ENCODE assay signal across 8 cellular contexts in the genomic region with DNA sequence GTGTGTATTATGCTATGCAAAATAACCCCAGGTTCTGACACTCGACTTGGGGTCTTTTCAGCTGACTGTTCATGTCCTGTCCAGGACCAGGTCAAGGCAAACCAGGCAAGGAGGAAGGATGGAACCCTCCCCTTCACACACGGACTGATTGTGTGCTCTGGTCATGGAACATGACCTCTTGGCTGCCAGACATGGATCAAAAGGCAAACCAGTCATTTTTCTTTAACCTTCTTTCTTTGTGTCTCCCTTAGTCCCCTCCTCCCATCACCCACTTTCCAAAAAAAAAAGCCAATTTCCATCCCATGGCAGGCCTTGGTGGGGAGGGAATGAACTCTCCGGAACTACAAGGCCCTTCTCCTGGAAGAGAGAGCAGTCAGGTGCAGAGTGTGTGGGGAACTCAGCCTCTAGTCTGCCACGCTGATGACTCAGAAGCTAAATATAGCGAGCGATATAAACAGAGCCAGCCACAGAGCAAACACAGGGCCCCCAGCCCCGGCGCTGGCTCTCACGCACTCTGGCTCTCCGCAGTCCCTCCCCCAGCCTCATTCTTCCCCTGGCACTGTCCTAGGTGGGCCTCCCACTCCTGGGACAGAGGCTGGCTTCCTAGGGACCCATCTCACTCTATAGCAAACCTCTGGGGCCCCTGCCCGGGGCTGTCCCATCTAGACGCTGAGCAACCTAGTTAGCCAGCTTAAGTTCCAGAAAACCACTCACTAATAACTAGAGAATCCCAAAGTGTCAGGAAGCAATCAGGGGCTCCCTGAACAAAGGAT. TPM values are rescaled to one million over a fixed set of nuclear protein-coding genes. Genes with fewer than 3 reads are reported as not detected.
A peak's percentile ranks its signal among the peaks of the same experiment; 100 is the strongest.
DNase-seq lines count a peak whose midpoint lies in the region; ATAC-seq and TF ChIP-seq lines count a peak whose summit lies in the region.

No MANE protein-coding gene starts in this region.

- peaks cover 44% of the 10 kb centered on the region for H3K36me3 Mint-ChIP-seq in endothelial cell (ENCODE audit: low read depth, unreplicated experiment)
- peaks cover 64 to 74% of the 10 kb centered on the region in 2 donors for H3K36me3 Mint-ChIP-seq in stimulated activated naive B cell treated with anti-CD40 and anti-IgM and Interleukin-4, amounts not matched to agents 10 μg/mL and 1 μg/mL and 100 μg/mL, for 72 hours

- H3K4me3 Mint-ChIP-seq in endothelial cell (ENCODE audit: unreplicated experiment) = no peak overlapping the region
- H3K4me3 Mint-ChIP-seq in stimulated activated naive B cell treated with anti-CD40 and anti-IgM and Interleukin-4, amounts not matched to agents 10 μg/mL and 1 μg/mL and 100 μg/mL, for 72 hours = peak overlapping the region; percentile 74 to 78

- H3K9ac ChIP-seq in muscle layer of colon (ENCODE audit: low read length) = peak overlapping the region; percentile 62

- no peaks in the 10 kb centered on the region for H3K9me3 ChIP-seq in muscle layer of colon (ENCODE audit: low read length)

- H3K27ac ChIP-seq in muscle layer of colon (ENCODE audit: low read depth, low read length) = peak overlapping the region; percentile 64

- DNase-seq in COLO668 (lab: John Stamatoyannopoulos, UW; ENCODE audit: unreplicated experiment) (peak; percentile 95), NCI-H748 treated with DMSO at 0.1 percent for 48 hours (lab: John Stamatoyannopoulos, UW) (peak; percentile 38), endothelial cell (ENCODE audit: low spot score) (no peak)
- peak; percentile 89 for DNase-seq in activated CD8-positive, alpha-beta memory T cell treated with anti-CD3 and anti-CD28 coated beads for 24 hours
- peak; percentile 83 for DNase-seq in stimulated activated naive B cell treated with anti-CD40 and anti-IgM and Interleukin-4, amounts not matched to agents 10 μg/mL and 1 μg/mL and 100 μg/mL, for 72 hours

- no peaks in the 10 kb centered on the region for H3K27me3 ChIP-seq in muscle layer of colon (ENCODE audit: control insufficient read depth in 1 of 2, insufficient read depth in 2 of 2, low read length in 2 of 2)

- no peak for TF ChIP-seq CTCF in endothelial cell (IDR thresholded peaks at IDR 0.05; ENCODE audit: unreplicated experiment)

- peaks cover 84% of the 10 kb centered on the region for H3K4me1 Mint-ChIP-seq in endothelial cell (ENCODE audit: unreplicated experiment)
- H3K4me1 Mint-ChIP-seq in stimulated activated naive B cell treated with anti-CD40 and anti-IgM and Interleukin-4, amounts not matched to agents 10 μg/mL and 1 μg/mL and 100 μg/mL, for 72 hours = peaks cover 79 to 98% of the 10 kb centered on the region in 2 donors

- H3K4me1 ChIP-seq in muscle layer of colon (ENCODE audit: insufficient read depth, low read length) = peaks cover 100% of the 10 kb centered on the region

- ATAC-seq in GM19468 (IDR thresholded peaks at IDR 0.05; ENCODE audit: extremely low read depth, unreplicated experiment) (peak; percentile 51), HG03571 (IDR thresholded peaks at IDR 0.05; ENCODE audit: unreplicated experiment) (peak; percentile 71)
- ATAC-seq in stimulated activated naive B cell treated with anti-CD40 and anti-IgM and Interleukin-4, amounts not matched to agents 10 μg/mL and 1 μg/mL and 100 μg/mL, for 72 hours (replicated peaks) = peak; percentile 90 to 92

- H3K27ac Mint-ChIP-seq in endothelial cell (ENCODE audit: unreplicated experiment) = peak overlapping the region; percentile 78
- H3K27ac Mint-ChIP-seq in stimulated activated naive B cell treated with anti-CD40 and anti-IgM and Interleukin-4, amounts not matched to agents 10 μg/mL and 1 μg/mL and 100 μg/mL, for 72 hours = peak overlapping the region; percentile 100

- H3K4me3 ChIP-seq in muscle layer of colon (ENCODE audit: low read depth in 1 of 2, low read length in 2 of 2) = peak overlapping the region; percentile 7 to 8

- peaks cover 15% of the 10 kb centered on the region for H3K36me3 ChIP-seq in muscle layer of colon (ENCODE audit: insufficient read depth, low read length)

- H3K27me3 Mint-ChIP-seq in endothelial cell (ENCODE audit: unreplicated experiment) = peaks cover 8% of the 10 kb centered on the region
- no peaks in the 10 kb centered on the region for H3K27me3 Mint-ChIP-seq in stimulated activated naive B cell treated with anti-CD40 and anti-IgM and Interleukin-4, amounts not matched to agents 10 μg/mL and 1 μg/mL and 100 μg/mL, for 72 hours

- H3K9me3 Mint-ChIP-seq in endothelial cell (ENCODE audit: unreplicated experiment) = no peaks in the 10 kb centered on the region
- no peaks in the 10 kb centered on the region for H3K9me3 Mint-ChIP-seq in stimulated activated naive B cell treated with anti-CD40 and anti-IgM and Interleukin-4, amounts not matched to agents 10 μg/mL and 1 μg/mL and 100 μg/mL, for 72 hours

RNA-seq across cellular contexts. Expression of gene BMF, which starts 10.0 kb away (rescaled TPM):
- total RNA-seq in endothelial cell (ENCODE audit: unreplicated experiment) = 153 TPM

RNA-seq across cellular contexts. Expression of gene SRP14, which starts 59.7 kb away (rescaled TPM):
- 235 TPM for total RNA-seq in endothelial cell (ENCODE audit: unreplicated experiment)
